ENCODE assay signal across 19 cellular contexts in genomic region chr17:77038860-77039555, GRCh38.
DNase-seq lines count a peak whose midpoint lies in the region; TF ChIP-seq lines count a peak whose summit lies in the region.
"Had no signal": no experiment of that assay in that cellular context is flagged by ENCODE, and none has a peak within 500 bp of the region (broad histone marks: within the 10 kb centered on the region; RNA-seq: fewer than 3 reads in every experiment).

No MANE protein-coding gene starts in this region.

- TF ChIP-seq CTCF in HEK293 (tag by site-specific recombination; IDR thresholded peaks at IDR 0.05) (no peak), chondrocyte (IDR thresholded peaks at IDR 0.05) (no peak)

- no peak overlapping the region for H4K91ac ChIP-seq in neuronal stem cell (ENCODE audit: low read depth, low read length, poor library complexity)

- H3K36me3 Mint-ChIP-seq in chondrocyte (ENCODE audit: low read depth) = no peaks in the 10 kb centered on the region
- H3K36me3 Mint-ChIP-seq: CD4-positive, CD25-positive, alpha-beta regulatory T cell; CD8-positive, alpha-beta T cell had no signal

- H3K9me3 ChIP-seq in HEK293 (ENCODE audit: control insufficient read depth, insufficient read depth, low read depth, low read length) (no peaks in the 10 kb centered on the region), neuronal stem cell (replicated peaks in 1 of 2; ENCODE audit: control insufficient read depth in 2 of 2, insufficient read depth in 1 of 2, low read depth in 1 of 2, low read length in 2 of 2) (peaks cover 0 to 2% of the 10 kb centered on the region in 2 donors), HAP-1 (no peaks in the 10 kb centered on the region)
- H3K9me3 ChIP-seq: BLaER1 treated with 17β-estradiol and CSF1 and Interleukin-3, amounts not matched to agents 10 nM and 100 nM; Caco-2 had no signal

- no CpG with 5 or more reads among the region's 20 CpGs for WGBS in neuronal stem cell (ENCODE audit: extremely low coverage in 2 of 2, insufficient read length in 2 of 2, insufficient replicate concordance in 1 of 2), 2 donors

- peak overlapping the region; percentile 57 for H3K18ac ChIP-seq in neuronal stem cell (ENCODE audit: low read length)

- peak overlapping the region; percentile 83 for H3K23ac ChIP-seq in neuronal stem cell (ENCODE audit: low read depth, low read length, poor library complexity)

- H3K9ac ChIP-seq in neuronal stem cell (ENCODE audit: low read depth, low read length, poor library complexity) = no peak overlapping the region
- H3K9ac ChIP-seq: GM23248 had no signal

- CTCF ChIA-PET in HEK293 (lab: Yijun Ruan, JAX) = interaction anchor here (0.6 to 0.7 kb wide), 2 partner anchors 9 to 175 kb away, joined by 3 to 4 read pairs; no protein-coding TSS in a partner anchor

- no peaks in the 10 kb centered on the region for H3K4me1 ChIP-seq in HEK293 (ENCODE audit: control insufficient read depth, insufficient read depth, low read length)
- peaks cover 4 to 6% of the 10 kb centered on the region in 2 donors for H3K4me1 ChIP-seq in neuronal stem cell (ENCODE audit: control insufficient read depth in 2 of 2, insufficient read depth in 1 of 2, low read depth in 1 of 2, low read length in 2 of 2)
- H3K4me1 ChIP-seq in HAP-1 = no peaks in the 10 kb centered on the region
- H3K4me1 ChIP-seq: Caco-2 had no signal

- H3K4me3 ChIP-seq in HEK293 (ENCODE audit: low read depth, low read length) (no peak overlapping the region), neuronal stem cell (ENCODE audit: low read length in 2 of 2) (no peak overlapping the region), HAP-1 (no peak overlapping the region)
- H3K4me3 ChIP-seq: BLaER1 treated with 17β-estradiol and CSF1 and Interleukin-3, amounts not matched to agents 10 nM and 100 nM; GM12878; GM23248 had no signal

- H3K4me3 Mint-ChIP-seq in chondrocyte (ENCODE audit: unreplicated experiment) = no peak overlapping the region
- H3K4me3 Mint-ChIP-seq: B cell; CD4-positive, CD25-positive, alpha-beta regulatory T cell; CD8-positive, alpha-beta T cell; HFFc6 had no signal

- DNase-seq in chondrocyte (ENCODE audit: low spot score) (peak; percentile 53), neuronal stem cell (ENCODE audit: low spot score) (no peak), HAP-1 (ENCODE audit: low spot score in 2 of 2) (no peak), NCI-H1930 (lab: John Stamatoyannopoulos, UW) (no peak), AG20443 (ENCODE audit: low spot score) (no peak), GF-D8 (lab: John Stamatoyannopoulos, UW) (no peak)
- DNase-seq: Caco-2; CD4-positive, CD25-positive, alpha-beta regulatory T cell; CD8-positive, alpha-beta T cell; DMS153; DND-41; GM23248; H7; HFFc6 had no signal

- H2BK120ac ChIP-seq in neuronal stem cell (ENCODE audit: low read depth, low read length) = no peak overlapping the region

- no peaks in the 10 kb centered on the region for H3K9me3 Mint-ChIP-seq in chondrocyte (ENCODE audit: low read depth)
- H3K9me3 Mint-ChIP-seq: CD8-positive, alpha-beta T cell; HFFc6 had no signal

- no peak overlapping the region for H3K4ac ChIP-seq in neuronal stem cell (ENCODE audit: low read length)

- no peaks in the 10 kb centered on the region for H3K4me1 Mint-ChIP-seq in chondrocyte (ENCODE audit: low read depth)
- H3K4me1 Mint-ChIP-seq: CD4-positive, CD25-positive, alpha-beta regulatory T cell had no signal

- H3K36me3 ChIP-seq in HEK293 (ENCODE audit: control insufficient read depth in 2 of 2, insufficient read depth in 1 of 2, low read length in 2 of 2) (no peaks in the 10 kb centered on the region), neuronal stem cell (replicated peaks in 1 of 2; ENCODE audit: control insufficient read depth in 2 of 2, insufficient read depth in 2 of 2, low read length in 2 of 2) (no peaks in the 10 kb centered on the region), HAP-1 (replicated peaks) (no peaks in the 10 kb centered on the region)
- H3K36me3 ChIP-seq: BLaER1 treated with 17β-estradiol and CSF1 and Interleukin-3, amounts not matched to agents 10 nM and 100 nM had no signal

- POLR2A ChIA-PET in HEK293 (lab: Yijun Ruan, JAX) = no interaction called here

- no peak overlapping the region for H3K27ac Mint-ChIP-seq in chondrocyte (ENCODE audit: unreplicated experiment)
- H3K27ac Mint-ChIP-seq: B cell; CD8-positive, alpha-beta T cell; HFFc6 had no signal

- H2BK12ac ChIP-seq in neuronal stem cell (ENCODE audit: low read length) = peak overlapping the region; percentile 48

- H3K27ac ChIP-seq in HEK293 (ENCODE audit: extremely low read depth, low read depth, low read length) (no peak overlapping the region), angular gyrus (ENCODE audit: low read depth, low read length) (peak overlapping the region; percentile 80), neuronal stem cell (replicated peaks; ENCODE audit: low read length) (no peak overlapping the region)
- H3K27ac ChIP-seq: BLaER1 treated with 17β-estradiol and CSF1 and Interleukin-3, amounts not matched to agents 10 nM and 100 nM; GM23248 had no signal

- peak overlapping the region; percentile 84 for H3K14ac ChIP-seq in neuronal stem cell (ENCODE audit: low read length)

- no peak overlapping the region for H2AFZ ChIP-seq in neuronal stem cell (ENCODE audit: low read length)
- H2AFZ ChIP-seq: GM23248 had no signal

- H3K27me3 ChIP-seq in neuronal stem cell (ENCODE audit: control insufficient read depth in 3 of 3, insufficient read depth in 3 of 3, low read depth in 1 of 3, low read length in 3 of 3) (peaks cover 0 to 22% (median 0%) of the 10 kb centered on the region in 3 experiments), HAP-1 (ENCODE audit: low read depth) (no peaks in the 10 kb centered on the region)

- no peaks in the 10 kb centered on the region for H3K79me1 ChIP-seq in neuronal stem cell (ENCODE audit: low read depth, low read length)

- H3K4me2 ChIP-seq in neuronal stem cell (ENCODE audit: insufficient read depth, low read length, poor library complexity, severe bottlenecking) = no peak overlapping the region

- no peak overlapping the region for H4K8ac ChIP-seq in neuronal stem cell (ENCODE audit: low read depth, low read length)

- H2AK5ac ChIP-seq in neuronal stem cell (ENCODE audit: low read depth, low read length) = peak overlapping the region; percentile 26

- H2BK5ac ChIP-seq in neuronal stem cell (ENCODE audit: low read length) = no peak overlapping the region

- in situ Hi-C loops in HAP-1 (cut with MboI; ENCODE audit: low sequenced_read_pairs) = no loop called here

- no peak overlapping the region for H2BK15ac ChIP-seq in neuronal stem cell (ENCODE audit: low read length)

- H3K27me3 Mint-ChIP-seq in chondrocyte (ENCODE audit: low read depth) = peaks cover 39% of the 10 kb centered on the region

TF ChIP-seq in HEK293, 187 proteins besides CTCF, POLR2A, EP300 and RAD21 (continues in another document):
- TF ChIP-seq ZNF610 (tag by site-specific recombination; IDR thresholded peaks at IDR 0.05; ENCODE audit: borderline replicate concordance) (no peak), KLF7 (tag by site-specific recombination; IDR thresholded peaks at IDR 0.05; ENCODE audit: borderline replicate concordance) (no peak), SP3 (tag by site-specific recombination; IDR thresholded peaks at IDR 0.05) (no peak), KLF1 (tag by site-specific recombination; IDR thresholded peaks at IDR 0.05) (peak; percentile 85), EGR2 (tag by site-specific recombination; IDR thresholded peaks at IDR 0.05; ENCODE audit: low read depth) (peak; percentile 93), ZFP37 (tag by site-specific recombination; IDR thresholded peaks at IDR 0.05) (no peak), ZFHX2 (tag by site-specific recombination; conservative IDR thresholded peaks at IDR 0.05) (peak; percentile 90), ZNF121 (tag by site-specific recombination; IDR thresholded peaks at IDR 0.05) (no peak), ZBTB7A (tag by site-specific recombination; IDR thresholded peaks at IDR 0.05; ENCODE audit: low read depth) (no peak), ZNF280D (tag by site-specific recombination; IDR thresholded peaks at IDR 0.05) (no peak), FEZF1 (tag by site-specific recombination; IDR thresholded peaks at IDR 0.05) (no peak), ZXDB (tag by site-specific recombination; IDR thresholded peaks at IDR 0.05) (no peak)
- TF ChIP-seq, protein P1, sequence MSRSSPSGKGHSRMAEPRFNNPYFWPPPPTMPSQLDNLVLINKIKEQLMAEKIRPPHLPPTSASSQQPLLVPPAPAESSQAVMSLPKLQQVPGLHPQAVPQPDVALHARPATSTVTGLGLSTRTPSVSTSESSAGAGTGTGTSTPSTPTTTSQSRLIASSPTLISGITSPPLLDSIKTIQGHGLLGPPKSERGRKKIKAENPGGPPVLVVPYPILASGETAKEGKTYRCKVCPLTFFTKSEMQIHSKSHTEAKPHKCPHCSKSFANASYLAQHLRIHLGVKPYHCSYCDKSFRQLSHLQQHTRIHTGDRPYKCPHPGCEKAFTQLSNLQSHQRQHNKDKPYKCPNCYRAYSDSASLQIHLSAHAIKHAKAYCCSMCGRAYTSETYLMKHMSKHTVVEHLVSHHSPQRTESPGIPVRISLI (tag by site-specific recombination; IDR thresholded peaks at IDR 0.05) = no peak
